ENCODE assay signal across 8 cellular contexts in the genomic region with DNA sequence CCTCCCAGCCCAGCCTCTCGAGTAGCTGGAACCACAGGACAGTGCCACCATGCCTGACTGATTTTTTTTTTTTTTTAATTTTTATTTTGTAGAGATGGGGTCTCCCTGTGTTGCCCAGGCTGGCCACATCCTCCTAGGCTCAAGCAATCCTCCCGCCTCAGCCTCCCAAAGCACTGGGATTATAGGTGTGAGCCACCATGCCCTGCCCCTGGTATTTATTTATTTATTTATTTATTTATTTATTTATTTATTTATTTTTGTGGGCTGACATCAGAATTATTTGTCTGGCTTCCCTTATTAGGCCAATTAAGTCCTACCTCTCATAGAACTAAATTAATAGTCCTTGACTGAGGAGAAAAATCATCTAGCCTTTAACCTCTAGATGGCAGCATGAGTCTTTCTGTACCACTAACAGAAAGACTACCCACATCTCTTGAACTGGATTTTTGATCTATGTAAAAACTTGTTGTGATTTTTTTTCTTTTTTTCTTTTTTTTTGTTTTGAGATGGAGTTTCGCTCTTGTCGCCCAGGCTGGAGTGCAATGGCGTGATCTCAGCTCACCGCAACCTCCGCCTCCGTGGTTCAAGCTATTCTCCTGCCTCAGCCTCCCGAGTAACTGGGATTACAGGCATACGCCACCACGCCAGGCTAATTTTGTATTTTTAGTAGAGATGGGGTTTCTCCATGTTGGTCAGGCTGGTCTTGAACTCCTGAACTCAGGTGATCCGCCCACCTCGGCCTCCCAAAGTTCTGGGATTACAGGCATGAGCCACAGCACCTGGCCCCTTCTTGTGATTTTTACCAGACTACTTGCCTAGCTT. TPM values are rescaled to one million over a fixed set of nuclear protein-coding genes. Genes with fewer than 3 reads are reported as not detected.
A peak's percentile ranks its signal among the peaks of the same experiment; 100 is the strongest.
DNase-seq lines count a peak whose midpoint lies in the region; ATAC-seq, FAIRE-seq and TF ChIP-seq lines count a peak whose summit lies in the region.
"Not testable (repeated sequence)": the region's sequence is repeated elsewhere in the genome, so short reads cannot be mapped to it uniquely, and the experiment has no call there.

No MANE protein-coding gene starts in this region.

- TF ChIP-seq RAD21 in HCT116 (IDR thresholded peaks at IDR 0.05; ENCODE audit: low read depth) (peak; percentile 78), GM12878 (IDR thresholded peaks at IDR 0.05; ENCODE audit: insufficient read depth, low read depth, low read length) (peak; percentile 81)

- not testable (repeated sequence) for TF ChIP-seq EP300 in GM12878 (IDR thresholded peaks at IDR 0.05; ENCODE audit: borderline replicate concordance in 1 of 2, control insufficient read depth in 1 of 2, low read depth in 2 of 2, low read length in 2 of 2); suprapubic skin (IDR thresholded peaks at IDR 0.05)

- SMC1A ChIA-PET in GM12878 (lab: Charles Lee; ENCODE audit: uncharacterized antibody, unreplicated experiment), result interaction anchor here (0.6 to 1.7 kb wide), 5 partner anchors 9 to 371 kb away, joined by 3 to 6 read pairs (median 3); no protein-coding TSS in a partner anchor

- H3K4me3 ChIP-seq in HCT116 (replicated peaks in 1 of 2; ENCODE audit: low read depth in 1 of 2, low read length in 2 of 2); GM12878; suprapubic skin: not testable (repeated sequence)

- H3K27me3 ChIP-seq in HCT116 (ENCODE audit: insufficient read depth, low read length); GM12878 (replicated peaks in 1 of 2; ENCODE audit: control insufficient read depth in 2 of 2, insufficient read depth in 2 of 2, low read length in 1 of 2); suprapubic skin: not testable (repeated sequence)

- POLR2A ChIA-PET in HCT116 (lab: Charles Lee), result not testable (repeated sequence)
- POLR2A ChIA-PET in GM12878 (lab: Charles Lee), result interaction anchor here (0.6 to 0.7 kb wide), 2 partner anchors 19 to 28 kb away, joined by 3 to 7 read pairs; no protein-coding TSS in a partner anchor

- not testable (repeated sequence) for H2AFZ ChIP-seq in HCT116 (ENCODE audit: low read depth, low read length, poor library complexity, severe bottlenecking); GM12878 (ENCODE audit: control insufficient read depth, low read depth, low read length)

- 97% methylated on average over 13 of the region's 13 CpGs for whole genome bisulfite sequencing in GM12878 (ENCODE audit: insufficient coverage, insufficient replicate concordance, low lambda C conversion rate, missing lambda C conversion rate)
- 90% methylated on average over 13 of the region's 13 CpGs for WGBS in suprapubic skin

- H3K9ac ChIP-seq in HCT116 (ENCODE audit: low read length); GM12878 (ENCODE audit: control insufficient read depth, insufficient read depth, low read length): not testable (repeated sequence)

- DNase-seq in D341Med (ENCODE audit: low spot score) (peak; percentile 54), HCT116 (ENCODE audit: low read depth, low spot score) (peak; percentile 27), NCI-H187 treated with DMSO at 0.1 percent for 48 hours (lab: John Stamatoyannopoulos, UW) (peak; percentile 56), RKO (ENCODE audit: low spot score) (peak; percentile 75), germinal center (ENCODE audit: low spot score) (peak; percentile 57), middle frontal gyrus (ENCODE audit: extremely low spot score, low spot score) (peak; percentile 6)
- not testable (repeated sequence) for DNase-seq in GM12878 (ENCODE audit: low read depth, low spot score); suprapubic skin (ENCODE audit: low spot score in 2 of 2)

- H3K79me2 ChIP-seq in HCT116 (ENCODE audit: insufficient read depth, low read length); GM12878 (ENCODE audit: control insufficient read depth, insufficient read depth, low read length): not testable (repeated sequence)

- not testable (repeated sequence) for TF ChIP-seq POLR2A in HCT116 (IDR thresholded peaks at IDR 0.05; ENCODE audit: borderline replicate concordance, extremely low read depth, insufficient read depth, insufficient read length); GM12878 (IDR thresholded peaks at IDR 0.05; ENCODE audit: low read depth, low read length); suprapubic skin (IDR thresholded peaks at IDR 0.05)

- not testable (repeated sequence) for H3K4me1 ChIP-seq in HCT116 (ENCODE audit: control insufficient read depth in 1 of 2, insufficient read depth in 2 of 2, low read length in 2 of 2); GM12878 (ENCODE audit: control insufficient read depth, insufficient read depth, low read length); suprapubic skin

- H3K27ac ChIP-seq in HCT116 (ENCODE audit: low read depth, low read length); GM12878 (ENCODE audit: control insufficient read depth, insufficient read depth); suprapubic skin: not testable (repeated sequence)

- peak; percentile 51 to 69 (median 58) for TF ChIP-seq CTCF in HCT116 (IDR thresholded peaks at IDR 0.05 in 2 of 3, conservative IDR thresholded peaks at IDR 0.05 in 1 of 3; ENCODE audit: borderline replicate concordance in 1 of 3, insufficient read depth in 1 of 3, low read depth in 2 of 3, low read length in 2 of 3)
- TF ChIP-seq CTCF in GM12878 (IDR thresholded peaks at IDR 0.05 in 2 of 3, conservative IDR thresholded peaks at IDR 0.05 in 1 of 3; ENCODE audit: control insufficient read depth in 2 of 3, extremely low read depth in 1 of 3, insufficient read depth in 1 of 3, low read depth in 3 of 3, low read length in 3 of 3), result peak; percentile 36 to 68 (median 49); a peak in 4 of 6 replicates
- peak; percentile 23 to 38 for TF ChIP-seq CTCF in suprapubic skin (IDR thresholded peaks at IDR 0.05)

- not testable (repeated sequence) for H3K9me3 ChIP-seq in HCT116 (ENCODE audit: control insufficient read depth in 1 of 2, insufficient read depth in 1 of 2, low read depth in 1 of 2, low read length in 2 of 2); GM12878 (replicated peaks; ENCODE audit: control insufficient read depth, insufficient read depth, low read length); suprapubic skin

- RAD21 ChIA-PET in HCT116 (lab: Charles Lee; ENCODE audit: low non-redundant PET in 1 of 2, low total read pairs in 2 of 2, uncharacterized antibody in 2 of 2, unreplicated experiment in 2 of 2) (interaction anchor here in 1 of 2 experiments (0.7 kb wide), 1 partner anchor 145 kb away, joined by 3 read pairs; no protein-coding TSS in a partner anchor), GM12878 (lab: Charles Lee; ENCODE audit: unreplicated experiment) (interaction anchor here (0.6 to 1.1 kb wide), 3 partner anchors 87 to 1049 kb away, joined by 3 to 4 read pairs (median 3); no protein-coding TSS in a partner anchor)

- ATAC-seq in HCT116, result peak; percentile 77
- peak; percentile 84 for ATAC-seq in GM12878

- FAIRE-seq in GM12878 (lab: Jason Lieb, UNC), result not testable (repeated sequence)

- in situ Hi-C loops in GM12878 (cut with MboI), result not testable (repeated sequence)

- H3K4me2 ChIP-seq in HCT116 (ENCODE audit: low read length); GM12878 (ENCODE audit: control insufficient read depth, insufficient read depth): not testable (repeated sequence)

- BruUV-seq in HCT116 (replicated peaks; lab: Mats Ljungman, UMichigan); GM12878 (replicated peaks; lab: Mats Ljungman, UMichigan): not testable (repeated sequence)

- intact Hi-C loops in HCT116 (cut with micrococcal nuclease) (loop anchor here (1.0 kb wide), 3 partner anchors 140 to 368 kb away; no protein-coding TSS in a partner anchor), GM12878 (cut with micrococcal nuclease; ENCODE audit: unreplicated experiment) (loop anchor here (1.0 kb wide), 1 partner anchor 140 kb away; no protein-coding TSS in a partner anchor)

- CTCF ChIA-PET in HCT116 (lab: Charles Lee) (interaction anchor here (0.6 to 1.7 kb wide), 4 partner anchors 71 to 367 kb away, joined by 3 to 9 read pairs (median 3); no protein-coding TSS in a partner anchor), GM12878 (lab: Yijun Ruan, JAX) (interaction anchor here (0.6 to 2.5 kb wide), 25 partner anchors 9 to 1687 kb away, joined by 3 to 15 read pairs (median 5); no protein-coding TSS in a partner anchor)

- not testable (repeated sequence) for H4K20me1 ChIP-seq in HCT116 (ENCODE audit: insufficient read depth); GM12878 (ENCODE audit: control insufficient read depth, insufficient read depth)

- not testable (repeated sequence) for H3K9me2 ChIP-seq in HCT116 (ENCODE audit: insufficient read depth)

- H3K36me3 ChIP-seq in HCT116 (ENCODE audit: control insufficient read depth in 1 of 2, insufficient read depth in 2 of 2, low read length in 2 of 2); GM12878 (ENCODE audit: control insufficient read depth in 2 of 2, insufficient read depth in 2 of 2, low read length in 1 of 2); suprapubic skin: not testable (repeated sequence)

RNA-seq across cellular contexts. Expression of a gene that starts 26.9 kb away (rescaled TPM):
- total RNA-seq in HCT116 (2021; ENCODE audit: unreplicated experiment) (9.6 TPM), GM12878 (2014; rRNA removed) (18.2 and 19.3 TPM in 2 replicates), GM12878 (2014; rRNA removed; fragmentation: Illumina TruSeq; extraction: Trizol) (18.3 and 19.8 TPM in 2 replicates), GM12878 (2021) (10.4 and 13.3 TPM in 2 replicates), suprapubic skin (1 to 10 TPM; 3.9 to 7.4 (median 5.2) TPM)
- 5.6 and 5.7 TPM in 2 replicates for polyA plus RNA-seq in HCT116 (2012)
- 12.9 and 15.5 TPM in 2 replicates for total RNA-seq in GM12878 (2013; cell fraction: nucleolus; rRNA removed)
- polyA plus RNA-seq in GM12878 (2011; ENCODE audit: low read depth), result 3.7 TPM
- polyA plus RNA-seq in GM12878 (2011; rRNA removed) (18.8 and 25.6 TPM in 2 replicates), GM12878 (2014; fragmentation: Illumina TruSeq; extraction: Trizol) (23.7 and 26.2 TPM in 2 replicates), GM12878 (2014; fragmentation: Nextera tagmentation; extraction: Ambion mirVana) (10 to 100 TPM; 19.0 to 21.4 TPM), GM12878 (2014; rRNA removed) (18.5 and 20.0 TPM in 2 replicates), GM12878 (2016; fragmentation: Nextera tagmentation; extraction: Ambion mirVana) (10 to 100 TPM; 28.5 to 30.9 TPM)
- 12.0 and 13.7 TPM in 2 replicates for polyA plus RNA-seq in GM12878 (2011; cell fraction: cytosol; rRNA removed)
- 4.2 and 5.3 TPM in 2 replicates for polyA plus RNA-seq in GM12878 (2011; cell fraction: nucleus; rRNA removed)
- polyA plus RNA-seq in GM12878 (2012), result 5.4 and 6.9 TPM in 2 replicates
- 11.0 and 11.6 TPM in 2 replicates for polyA minus RNA-seq in GM12878 (2011; rRNA and poly(A)+ RNA removed)
- polyA minus RNA-seq in GM12878 (2011; cell fraction: cytosol; rRNA and poly(A)+ RNA removed), result 3.5 and 5.4 TPM in 2 replicates
- 6.4 and 12.0 TPM in 2 replicates for polyA minus RNA-seq in GM12878 (2011; cell fraction: nucleus; rRNA and poly(A)+ RNA removed)

RNA-seq across cellular contexts. Expression of a gene that starts 27.4 kb away (rescaled TPM):
- total RNA-seq in HCT116 (2021; ENCODE audit: unreplicated experiment) (15.6 TPM), GM12878 (2014; rRNA removed) (7.9 and 10.2 TPM in 2 replicates), GM12878 (2014; rRNA removed; fragmentation: Illumina TruSeq; extraction: Trizol) (8.6 and 10.0 TPM in 2 replicates), GM12878 (2021) (13.1 and 13.6 TPM in 2 replicates), suprapubic skin (10 to 100 TPM; 14.7 to 25.7 (median 22.0) TPM)
- 5.8 and 8.6 TPM in 2 replicates for polyA plus RNA-seq in HCT116 (2012)
- total RNA-seq in GM12878 (2013; cell fraction: nucleolus; rRNA removed), result 16.9 and 18.2 TPM in 2 replicates
- polyA plus RNA-seq in GM12878 (2011; ENCODE audit: low read depth), result 6.2 TPM
- polyA plus RNA-seq in GM12878 (2011; rRNA removed) (13.8 and 17.5 TPM in 2 replicates), GM12878 (2014; fragmentation: Illumina TruSeq; extraction: Trizol) (7.6 and 9.0 TPM in 2 replicates), GM12878 (2014; fragmentation: Nextera tagmentation; extraction: Ambion mirVana) (1 to 10 TPM; 6.3 to 9.9 TPM), GM12878 (2014; rRNA removed) (9.7 and 10.5 TPM in 2 replicates), GM12878 (2016; fragmentation: Nextera tagmentation; extraction: Ambion mirVana) (10 to 100 TPM; 22.0 to 23.4 TPM)
- polyA plus RNA-seq in GM12878 (2011; cell fraction: cytosol; rRNA removed), result 6.9 and 9.2 TPM in 2 replicates
- 5.1 and 5.6 TPM in 2 replicates for polyA plus RNA-seq in GM12878 (2011; cell fraction: nucleus; rRNA removed)
- 7.9 and 9.6 TPM in 2 replicates for polyA plus RNA-seq in GM12878 (2012)
- polyA minus RNA-seq in GM12878 (2011; rRNA and poly(A)+ RNA removed), result 17.8 and 19.0 TPM in 2 replicates
- polyA minus RNA-seq in GM12878 (2011; cell fraction: cytosol; rRNA and poly(A)+ RNA removed), result 3.5 TPM in 2 replicates
- polyA minus RNA-seq in GM12878 (2011; cell fraction: nucleus; rRNA and poly(A)+ RNA removed), result 3.6 and 4.4 TPM in 2 replicates
